18 cellular contexts compared by ENCODE assay signal in genomic region chr16:7614022-7614795, GRCh38.
A peak's percentile ranks its signal among the peaks of the same experiment; 100 is the strongest.
DNase-seq lines count a peak whose midpoint lies in the region; ATAC-seq, FAIRE-seq and TF ChIP-seq lines count a peak whose summit lies in the region.
"Had no signal": no experiment of that assay in that cellular context is flagged by ENCODE, and none has a peak within 500 bp of the region (broad histone marks: within the 10 kb centered on the region; RNA-seq: fewer than 3 reads in every experiment).

No MANE protein-coding gene starts in this region.

- H3K4me1 ChIP-seq in left ventricle myocardium inferior = peaks cover 19% of the 10 kb centered on the region
- H3K4me1 ChIP-seq: BLaER1 had no signal

- no peaks in the 10 kb centered on the region for H3K36me3 Mint-ChIP-seq in HFFc6 (ENCODE audit: low read depth)

- no peak overlapping the region for H3K4me3 ChIP-seq in left ventricle myocardium inferior
- H3K4me3 ChIP-seq in bronchial epithelial cell (ENCODE audit: low read depth, low read length) = no peak overlapping the region
- H3K4me3 ChIP-seq: BLaER1, GM12878, GM23338 had no signal

- no peaks in the 10 kb centered on the region for H3K4me1 Mint-ChIP-seq in HFFc6 (ENCODE audit: low read depth)
- H3K4me1 Mint-ChIP-seq: GM23338 had no signal

- peaks cover 36% of the 10 kb centered on the region for H3K9me3 Mint-ChIP-seq in HFFc6

- H3K9me3 ChIP-seq in left ventricle myocardium inferior (replicated peaks) = no peaks in the 10 kb centered on the region
- H3K9me3 ChIP-seq: BLaER1 had no signal

- intact Hi-C loops in Right ventricle myocardium superior (cut with DNase I) = no loop called here
- intact Hi-C loops in left ventricle myocardium inferior (cut with micrococcal nuclease) = no loop called here

- H3K36me3 ChIP-seq in left ventricle myocardium inferior = no peaks in the 10 kb centered on the region
- no peaks in the 10 kb centered on the region for H3K36me3 ChIP-seq in bronchial epithelial cell (ENCODE audit: control insufficient read depth, insufficient read depth, low read length)
- H3K36me3 ChIP-seq: BLaER1 had no signal

- no peak overlapping the region for H3K4me3 Mint-ChIP-seq in HFFc6
- H3K4me3 Mint-ChIP-seq: GM23338 had no signal

- H3K27ac Mint-ChIP-seq in HFFc6 = no peak overlapping the region
- H3K27ac Mint-ChIP-seq: GM23338 had no signal

- H3K27ac ChIP-seq in left ventricle myocardium inferior (replicated peaks) = no peak overlapping the region
- H3K27ac ChIP-seq: 22Rv1, BLaER1 had no signal

- no peaks in the 10 kb centered on the region for H3K27me3 Mint-ChIP-seq in HFFc6 (ENCODE audit: insufficient read depth)

- H3K27me3 ChIP-seq in left ventricle myocardium inferior (ENCODE audit: low read depth) (no peaks in the 10 kb centered on the region), bronchial epithelial cell (ENCODE audit: control insufficient read depth, insufficient read depth, low read length) (no peaks in the 10 kb centered on the region)
- H3K27me3 ChIP-seq: BLaER1 had no signal

- ATAC-seq in Right ventricle myocardium superior (ENCODE audit: poor library complexity) (peak; percentile 49), HG03159 (IDR thresholded peaks at IDR 0.05; ENCODE audit: unreplicated experiment) (no peak)
- ATAC-seq: GM12878, GM23338 had no signal

- TF ChIP-seq CTCF in left ventricle myocardium inferior (IDR thresholded peaks at IDR 0.05; ENCODE audit: borderline replicate concordance) (no peak), bronchial epithelial cell (IDR thresholded peaks at IDR 0.05; ENCODE audit: insufficient read depth, low read length, severe bottlenecking) (no peak), HFFc6 (IDR thresholded peaks at IDR 0.05) (no peak)

- DNase-seq in Right ventricle myocardium superior (no peak), left ventricle myocardium inferior (no peak), bronchial epithelial cell (ENCODE audit: low read depth) (no peak), kidney tubule cell (ENCODE audit: low spot score) (peak; percentile 1), renal cortical epithelial cell (ENCODE audit: low read depth) (peak; percentile 2), HFFc6 (no peak)
- DNase-seq in stimulated activated CD4-positive, alpha-beta T cell treated with anti-CD3 and anti-CD28 coated beads, Interleukin-4, amount 100 ng/mL, for 24 hours = no peak
- DNase-seq: AML-193, Calu3, DMS 273 treated with DMSO at 0.1 percent for 48 hours, DMS79, H7 had no signal

- FAIRE-seq in bronchial epithelial cell (lab: Jason Lieb, UNC) = peak; percentile 18
- FAIRE-seq: GM12878, GM18507 had no signal

Comparison
In these comparisons a context has a peak if more than half of its experiments do, and no peak if none do; other contexts are left out.
1. DNase-seq: peak in kidney tubule cell (single experiment) and renal cortical epithelial cell (single experiment); none in Right ventricle myocardium superior (single experiment), left ventricle myocardium inferior (single experiment), bronchial epithelial cell (single experiment), stimulated activated CD4-positive, alpha-beta T cell treated with anti-CD3 and anti-CD28 coated beads, Interleukin-4, amount 100 ng/mL, for 24 hours (single experiment) and HFFc6 (single experiment).